Comparison of ENCODE assay signal across 10 cellular contexts in the genomic region with DNA sequence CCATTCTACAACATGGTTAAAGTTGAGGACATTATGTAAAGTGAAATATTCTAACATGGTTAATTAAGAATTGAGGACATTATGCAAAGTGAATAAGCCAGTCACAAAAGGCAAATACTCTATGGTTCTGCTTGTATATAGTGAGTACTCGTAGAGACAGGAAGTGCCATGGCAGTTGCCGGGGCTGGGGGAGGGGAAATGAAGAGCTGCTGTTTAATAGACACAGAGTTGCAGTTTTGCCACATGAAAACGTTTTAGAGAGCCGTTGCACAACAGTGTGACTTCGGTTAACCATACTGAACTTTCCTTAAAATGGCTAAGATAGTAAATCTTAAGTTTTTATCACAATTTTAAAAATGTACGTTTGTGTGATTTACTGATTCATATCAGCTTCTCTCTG.
DNase-seq lines count a peak whose midpoint lies in the region; ATAC-seq and TF ChIP-seq lines count a peak whose summit lies in the region.
"Had no signal": no experiment of that assay in that cellular context is flagged by ENCODE, and none has a peak within 500 bp of the region (broad histone marks: within the 10 kb centered on the region; RNA-seq: fewer than 3 reads in every experiment).

No MANE protein-coding gene starts in this region.

- H3K4me1 Mint-ChIP-seq in HFFc6 (ENCODE audit: low read depth), result no peaks in the 10 kb centered on the region

- H3K9ac ChIP-seq in neuronal stem cell (ENCODE audit: low read depth, low read length, poor library complexity), result no peak overlapping the region

- WGBS in neuronal stem cell (ENCODE audit: extremely low coverage in 2 of 2, insufficient read length in 2 of 2, insufficient replicate concordance in 1 of 2), 2 donors, result no CpG with 5 or more reads among the region's 6 CpGs

- H2BK12ac ChIP-seq in neuronal stem cell (ENCODE audit: low read length), result no peak overlapping the region

- no peak overlapping the region for H3K18ac ChIP-seq in neuronal stem cell (ENCODE audit: low read length)

- H3K4me2 ChIP-seq in neuronal stem cell (ENCODE audit: insufficient read depth, low read length, poor library complexity, severe bottlenecking), result no peak overlapping the region

- no peak overlapping the region for H3K27ac Mint-ChIP-seq in HFFc6

- no peak overlapping the region for H2BK5ac ChIP-seq in neuronal stem cell (ENCODE audit: low read length)

- H3K4me3 ChIP-seq in left ventricle myocardium inferior (no peak overlapping the region), neuronal stem cell (ENCODE audit: low read length in 2 of 2) (no peak overlapping the region)
- H3K4me3 ChIP-seq: K562 had no signal

- no peak overlapping the region for H3K23ac ChIP-seq in neuronal stem cell (ENCODE audit: low read depth, low read length, poor library complexity)

- intact Hi-C loops in Right ventricle myocardium superior (cut with DNase I) (no loop called here), left ventricle myocardium inferior (cut with micrococcal nuclease) (no loop called here)

- H3K9me3 ChIP-seq in left ventricle myocardium inferior (replicated peaks) (no peaks in the 10 kb centered on the region), neuronal stem cell (replicated peaks in 1 of 2; ENCODE audit: control insufficient read depth in 2 of 2, insufficient read depth in 1 of 2, low read depth in 1 of 2, low read length in 2 of 2) (no peaks in the 10 kb centered on the region)

- H2AFZ ChIP-seq in neuronal stem cell (ENCODE audit: low read length), result peak overlapping the region; percentile 62

- no peaks in the 10 kb centered on the region for H3K79me1 ChIP-seq in neuronal stem cell (ENCODE audit: low read depth, low read length)

- H3K27ac ChIP-seq in left ventricle myocardium inferior (replicated peaks), result no peak overlapping the region
- no peak overlapping the region for H3K27ac ChIP-seq in neuronal stem cell (replicated peaks; ENCODE audit: low read length)

- H3K9me3 Mint-ChIP-seq in HFFc6, result peaks cover 54% of the 10 kb centered on the region

- DNase-seq in Right ventricle myocardium superior (peak; percentile 51), left ventricle myocardium inferior (no peak), activated T-cell treated with anti-CD3 and anti-CD28 coated beads for 24 hours (ENCODE audit: low read depth) (peak; percentile 19), neuronal stem cell (ENCODE audit: low spot score) (no peak), omental fat pad (ENCODE audit: low spot score) (no peak), HFFc6 (no peak)
- DNase-seq: SHP77 treated with DMSO at 0.1 percent for 48 hours had no signal

- H2BK15ac ChIP-seq in neuronal stem cell (ENCODE audit: low read length), result no peak overlapping the region

- H3K36me3 ChIP-seq in left ventricle myocardium inferior (no peaks in the 10 kb centered on the region), neuronal stem cell (replicated peaks in 1 of 2; ENCODE audit: control insufficient read depth in 2 of 2, insufficient read depth in 2 of 2, low read length in 2 of 2) (no peaks in the 10 kb centered on the region)

- no peak overlapping the region for H2BK120ac ChIP-seq in neuronal stem cell (ENCODE audit: low read depth, low read length)

- no peak overlapping the region for H3K4me3 Mint-ChIP-seq in HFFc6

- no peak overlapping the region for H3K4ac ChIP-seq in neuronal stem cell (ENCODE audit: low read length)

- H3K27me3 ChIP-seq in left ventricle myocardium inferior (ENCODE audit: low read depth) (peaks cover 37% of the 10 kb centered on the region), neuronal stem cell (ENCODE audit: control insufficient read depth in 3 of 3, insufficient read depth in 3 of 3, low read depth in 1 of 3, low read length in 3 of 3) (no peaks in the 10 kb centered on the region)

- no peak for TF ChIP-seq CTCF in left ventricle myocardium inferior (IDR thresholded peaks at IDR 0.05; ENCODE audit: borderline replicate concordance)
- TF ChIP-seq CTCF in omental fat pad (IDR thresholded peaks at IDR 0.05), result no peak
- no peak for TF ChIP-seq CTCF in HFFc6 (IDR thresholded peaks at IDR 0.05)

- no peak overlapping the region for H4K91ac ChIP-seq in neuronal stem cell (ENCODE audit: low read depth, low read length, poor library complexity)

- no peak for ATAC-seq in Right ventricle myocardium superior (ENCODE audit: poor library complexity)
- no peak for ATAC-seq in HG02884 (IDR thresholded peaks at IDR 0.05; ENCODE audit: unreplicated experiment)
- ATAC-seq in omental fat pad (ENCODE audit: low FRiP score), result no peak
- ATAC-seq in HG02981 (IDR thresholded peaks at IDR 0.05; ENCODE audit: unreplicated experiment), result no peak
- ATAC-seq: K562 had no signal

- H3K14ac ChIP-seq in neuronal stem cell (ENCODE audit: low read length), result no peak overlapping the region

- H3K36me3 Mint-ChIP-seq in HFFc6 (ENCODE audit: low read depth), result peaks cover 8% of the 10 kb centered on the region; the same call in 1 of the 2 replicates

- no peak overlapping the region for H2AK5ac ChIP-seq in neuronal stem cell (ENCODE audit: low read depth, low read length)

- no peak overlapping the region for H4K8ac ChIP-seq in neuronal stem cell (ENCODE audit: low read depth, low read length)

- peaks cover 3% of the 10 kb centered on the region; the same call in 1 of the 2 replicates for H3K27me3 Mint-ChIP-seq in HFFc6 (ENCODE audit: insufficient read depth)

- H3K4me1 ChIP-seq in left ventricle myocardium inferior, result peaks cover 6% of the 10 kb centered on the region
- H3K4me1 ChIP-seq in neuronal stem cell (ENCODE audit: control insufficient read depth in 2 of 2, insufficient read depth in 1 of 2, low read depth in 1 of 2, low read length in 2 of 2), result peaks cover 0 to 8% of the 10 kb centered on the region in 2 donors

Comparison
In these comparisons a context has a peak if more than half of its experiments do, and no peak if none do; other contexts are left out.
1. DNase-seq: peak in Right ventricle myocardium superior (single experiment) and activated T-cell treated with anti-CD3 and anti-CD28 coated beads for 24 hours (single experiment); none in left ventricle myocardium inferior (single experiment), neuronal stem cell (single experiment), omental fat pad (single experiment) and HFFc6 (single experiment).